ENCODE assay signal across 1 cellular context in genomic region chr20:36605309-36606170, GRCh38.
TF ChIP-seq lines count a peak whose summit lies in the region.

Gene RAB5IF, plus strand, starts transcription at chr20:36605779. Its CDS starts 173 bp downstream, at chr20:36605952.

TF ChIP-seq in K562, 482 proteins besides CTCF, POLR2A, EP300 and RAD21 (continued from another document and continues in another):
- TF ChIP-seq ZNF274 (IDR thresholded peaks at IDR 0.05; ENCODE audit: borderline replicate concordance, low read depth, low read length) (no peak), FOXP1 (CRISPR knock-in tag; IDR thresholded peaks at IDR 0.05) (no peak; the same call in none of the 2 replicates), ZNF785 (CRISPR knock-in tag; IDR thresholded peaks at IDR 0.05) (no peak), MCM2 (IDR thresholded peaks at IDR 0.05; ENCODE audit: low read depth) (no peak), RBBP5 (IDR thresholded peaks at IDR 0.05; ENCODE audit: borderline replicate concordance, insufficient read depth, low read length, poor library complexity, severe bottlenecking) (peak; percentile 96), ZNF830 (CRISPR knock-in tag; IDR thresholded peaks at IDR 0.05) (no peak), SMAD3 (CRISPR knock-in tag; conservative IDR thresholded peaks at IDR 0.05) (no peak), HMBOX1 (IDR thresholded peaks at IDR 0.05) (no peak), ZNF175 (CRISPR knock-in tag; IDR thresholded peaks at IDR 0.05; ENCODE audit: low read depth) (peak; percentile 80), ZNF282 (CRISPR knock-in tag; IDR thresholded peaks at IDR 0.05) (no peak), HDGF (IDR thresholded peaks at IDR 0.05) (no peak), PHF20 (IDR thresholded peaks at IDR 0.05; ENCODE audit: partially characterized antibody) (peak; percentile 62), ZNF316 (IDR thresholded peaks at IDR 0.05) (no peak), ZNF407 (IDR thresholded peaks at IDR 0.05; ENCODE audit: low read depth) (peak; percentile 96), BCOR (IDR thresholded peaks at IDR 0.05) (0 out of 2 replicates have a peak, but pooled peaks have one; percentile 47), NR2C1 (IDR thresholded peaks at IDR 0.05) (peak; percentile 24; the same call in 1 of the 2 replicates), NR2C1 (tag; IDR thresholded peaks at IDR 0.05) (no peak), CREB1 (IDR thresholded peaks at IDR 0.05) (peak; percentile 92), CREB1 (CRISPR knock-in tag; IDR thresholded peaks at IDR 0.05) (peak; percentile 98), KDM4B (IDR thresholded peaks at IDR 0.05; ENCODE audit: borderline replicate concordance in 2 of 2, low read depth in 1 of 2) (no peak), SLC30A9 (CRISPR knock-in tag; IDR thresholded peaks at IDR 0.05) (no peak), KLF6 (CRISPR knock-in tag; IDR thresholded peaks at IDR 0.05; ENCODE audit: borderline replicate concordance) (no peak), EWSR1 (IDR thresholded peaks at IDR 0.05; ENCODE audit: borderline replicate concordance, low read depth, partially characterized antibody) (no peak), GTF2A2 (tag; IDR thresholded peaks at IDR 0.05) (no peak), HLTF (IDR thresholded peaks at IDR 0.05) (no peak), ZNF395 (CRISPR knock-in tag; IDR thresholded peaks at IDR 0.05) (peak; percentile 86), TCFL5 (CRISPR knock-in tag; conservative IDR thresholded peaks at IDR 0.05) (no peak), ETV6 (IDR thresholded peaks at IDR 0.05; ENCODE audit: borderline replicate concordance in 1 of 2, low read depth in 2 of 2, low read length in 1 of 2) (no peak), ETV6 (CRISPR knock-in tag; IDR thresholded peaks at IDR 0.05; ENCODE audit: borderline replicate concordance) (no peak), SIN3A (IDR thresholded peaks at IDR 0.05; ENCODE audit: borderline replicate concordance in 2 of 2, control insufficient read depth in 1 of 2, low read depth in 2 of 2, low read length in 2 of 2) (peak; percentile 34 to 71; a peak in 1 of 4 replicates), PCBP2 (IDR thresholded peaks at IDR 0.05; ENCODE audit: low read depth, low read length, poor library complexity, severe bottlenecking) (no peak), CHD4 (IDR thresholded peaks at IDR 0.05; ENCODE audit: insufficient read depth, insufficient replicate concordance, low read depth, low read length, poor library complexity, severe bottlenecking) (no peak), U2AF1 (optimal IDR thresholded peaks at IDR 0.05; ENCODE audit: low read depth, low read length) (no peak), ZNF133 (CRISPR knock-in tag; IDR thresholded peaks at IDR 0.05) (no peak), CCNT2 (IDR thresholded peaks at IDR 0.05; ENCODE audit: borderline replicate concordance, extremely low read depth, insufficient read length, low read depth, low read length) (peak; percentile 45), ZNF507 (tag; conservative IDR thresholded peaks at IDR 0.05) (no peak), ZNF174 (CRISPR knock-in tag; IDR thresholded peaks at IDR 0.05) (no peak), PTRF (tag; IDR thresholded peaks at IDR 0.05) (no peak), PHF21A (IDR thresholded peaks at IDR 0.05; ENCODE audit: borderline replicate concordance, low read depth) (no peak; the same call in 1 of the 2 replicates), ZNF184 (CRISPR knock-in tag; IDR thresholded peaks at IDR 0.05) (no peak), DDX20 (tag; IDR thresholded peaks at IDR 0.05; ENCODE audit: low read depth) (no peak), SREBF1 (IDR thresholded peaks at IDR 0.05; ENCODE audit: borderline replicate concordance, low read depth, low read length) (no peak)
- TF ChIP-seq, protein P1, sequence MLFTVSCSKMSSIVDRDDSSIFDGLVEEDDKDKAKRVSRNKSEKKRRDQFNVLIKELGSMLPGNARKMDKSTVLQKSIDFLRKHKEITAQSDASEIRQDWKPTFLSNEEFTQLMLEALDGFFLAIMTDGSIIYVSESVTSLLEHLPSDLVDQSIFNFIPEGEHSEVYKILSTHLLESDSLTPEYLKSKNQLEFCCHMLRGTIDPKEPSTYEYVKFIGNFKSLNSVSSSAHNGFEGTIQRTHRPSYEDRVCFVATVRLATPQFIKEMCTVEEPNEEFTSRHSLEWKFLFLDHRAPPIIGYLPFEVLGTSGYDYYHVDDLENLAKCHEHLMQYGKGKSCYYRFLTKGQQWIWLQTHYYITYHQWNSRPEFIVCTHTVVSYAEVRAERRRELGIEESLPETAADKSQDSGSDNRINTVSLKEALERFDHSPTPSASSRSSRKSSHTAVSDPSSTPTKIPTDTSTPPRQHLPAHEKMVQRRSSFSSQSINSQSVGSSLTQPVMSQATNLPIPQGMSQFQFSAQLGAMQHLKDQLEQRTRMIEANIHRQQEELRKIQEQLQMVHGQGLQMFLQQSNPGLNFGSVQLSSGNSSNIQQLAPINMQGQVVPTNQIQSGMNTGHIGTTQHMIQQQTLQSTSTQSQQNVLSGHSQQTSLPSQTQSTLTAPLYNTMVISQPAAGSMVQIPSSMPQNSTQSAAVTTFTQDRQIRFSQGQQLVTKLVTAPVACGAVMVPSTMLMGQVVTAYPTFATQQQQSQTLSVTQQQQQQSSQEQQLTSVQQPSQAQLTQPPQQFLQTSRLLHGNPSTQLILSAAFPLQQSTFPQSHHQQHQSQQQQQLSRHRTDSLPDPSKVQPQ (CRISPR knock-in tag; IDR thresholded peaks at IDR 0.05; ENCODE audit: borderline replicate concordance) = no peak
- TF ChIP-seq, protein P2, sequence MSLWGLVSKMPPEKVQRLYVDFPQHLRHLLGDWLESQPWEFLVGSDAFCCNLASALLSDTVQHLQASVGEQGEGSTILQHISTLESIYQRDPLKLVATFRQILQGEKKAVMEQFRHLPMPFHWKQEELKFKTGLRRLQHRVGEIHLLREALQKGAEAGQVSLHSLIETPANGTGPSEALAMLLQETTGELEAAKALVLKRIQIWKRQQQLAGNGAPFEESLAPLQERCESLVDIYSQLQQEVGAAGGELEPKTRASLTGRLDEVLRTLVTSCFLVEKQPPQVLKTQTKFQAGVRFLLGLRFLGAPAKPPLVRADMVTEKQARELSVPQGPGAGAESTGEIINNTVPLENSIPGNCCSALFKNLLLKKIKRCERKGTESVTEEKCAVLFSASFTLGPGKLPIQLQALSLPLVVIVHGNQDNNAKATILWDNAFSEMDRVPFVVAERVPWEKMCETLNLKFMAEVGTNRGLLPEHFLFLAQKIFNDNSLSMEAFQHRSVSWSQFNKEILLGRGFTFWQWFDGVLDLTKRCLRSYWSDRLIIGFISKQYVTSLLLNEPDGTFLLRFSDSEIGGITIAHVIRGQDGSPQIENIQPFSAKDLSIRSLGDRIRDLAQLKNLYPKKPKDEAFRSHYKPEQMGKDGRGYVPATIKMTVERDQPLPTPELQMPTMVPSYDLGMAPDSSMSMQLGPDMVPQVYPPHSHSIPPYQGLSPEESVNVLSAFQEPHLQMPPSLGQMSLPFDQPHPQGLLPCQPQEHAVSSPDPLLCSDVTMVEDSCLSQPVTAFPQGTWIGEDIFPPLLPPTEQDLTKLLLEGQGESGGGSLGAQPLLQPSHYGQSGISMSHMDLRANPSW (CRISPR knock-in tag; IDR thresholded peaks at IDR 0.05) = no peak
- TF ChIP-seq, protein P3, sequence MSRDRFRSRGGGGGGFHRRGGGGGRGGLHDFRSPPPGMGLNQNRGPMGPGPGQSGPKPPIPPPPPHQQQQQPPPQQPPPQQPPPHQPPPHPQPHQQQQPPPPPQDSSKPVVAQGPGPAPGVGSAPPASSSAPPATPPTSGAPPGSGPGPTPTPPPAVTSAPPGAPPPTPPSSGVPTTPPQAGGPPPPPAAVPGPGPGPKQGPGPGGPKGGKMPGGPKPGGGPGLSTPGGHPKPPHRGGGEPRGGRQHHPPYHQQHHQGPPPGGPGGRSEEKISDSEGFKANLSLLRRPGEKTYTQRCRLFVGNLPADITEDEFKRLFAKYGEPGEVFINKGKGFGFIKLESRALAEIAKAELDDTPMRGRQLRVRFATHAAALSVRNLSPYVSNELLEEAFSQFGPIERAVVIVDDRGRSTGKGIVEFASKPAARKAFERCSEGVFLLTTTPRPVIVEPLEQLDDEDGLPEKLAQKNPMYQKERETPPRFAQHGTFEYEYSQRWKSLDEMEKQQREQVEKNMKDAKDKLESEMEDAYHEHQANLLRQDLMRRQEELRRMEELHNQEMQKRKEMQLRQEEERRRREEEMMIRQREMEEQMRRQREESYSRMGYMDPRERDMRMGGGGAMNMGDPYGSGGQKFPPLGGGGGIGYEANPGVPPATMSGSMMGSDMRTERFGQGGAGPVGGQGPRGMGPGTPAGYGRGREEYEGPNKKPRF (IDR thresholded peaks at IDR 0.05; ENCODE audit: low read depth, low read length) = no peak
- TF ChIP-seq, protein P4, sequence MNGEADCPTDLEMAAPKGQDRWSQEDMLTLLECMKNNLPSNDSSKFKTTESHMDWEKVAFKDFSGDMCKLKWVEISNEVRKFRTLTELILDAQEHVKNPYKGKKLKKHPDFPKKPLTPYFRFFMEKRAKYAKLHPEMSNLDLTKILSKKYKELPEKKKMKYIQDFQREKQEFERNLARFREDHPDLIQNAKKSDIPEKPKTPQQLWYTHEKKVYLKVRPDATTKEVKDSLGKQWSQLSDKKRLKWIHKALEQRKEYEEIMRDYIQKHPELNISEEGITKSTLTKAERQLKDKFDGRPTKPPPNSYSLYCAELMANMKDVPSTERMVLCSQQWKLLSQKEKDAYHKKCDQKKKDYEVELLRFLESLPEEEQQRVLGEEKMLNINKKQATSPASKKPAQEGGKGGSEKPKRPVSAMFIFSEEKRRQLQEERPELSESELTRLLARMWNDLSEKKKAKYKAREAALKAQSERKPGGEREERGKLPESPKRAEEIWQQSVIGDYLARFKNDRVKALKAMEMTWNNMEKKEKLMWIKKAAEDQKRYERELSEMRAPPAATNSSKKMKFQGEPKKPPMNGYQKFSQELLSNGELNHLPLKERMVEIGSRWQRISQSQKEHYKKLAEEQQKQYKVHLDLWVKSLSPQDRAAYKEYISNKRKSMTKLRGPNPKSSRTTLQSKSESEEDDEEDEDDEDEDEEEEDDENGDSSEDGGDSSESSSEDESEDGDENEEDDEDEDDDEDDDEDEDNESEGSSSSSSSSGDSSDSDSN (IDR thresholded peaks at IDR 0.05; ENCODE audit: borderline replicate concordance in 1 of 2, low read depth in 2 of 2, low read length in 2 of 2) = peak; percentile 16 to 50; a peak in 1 of 4 replicates
